Comparison of ENCODE assay signal across 16 cellular contexts in the genomic region with DNA sequence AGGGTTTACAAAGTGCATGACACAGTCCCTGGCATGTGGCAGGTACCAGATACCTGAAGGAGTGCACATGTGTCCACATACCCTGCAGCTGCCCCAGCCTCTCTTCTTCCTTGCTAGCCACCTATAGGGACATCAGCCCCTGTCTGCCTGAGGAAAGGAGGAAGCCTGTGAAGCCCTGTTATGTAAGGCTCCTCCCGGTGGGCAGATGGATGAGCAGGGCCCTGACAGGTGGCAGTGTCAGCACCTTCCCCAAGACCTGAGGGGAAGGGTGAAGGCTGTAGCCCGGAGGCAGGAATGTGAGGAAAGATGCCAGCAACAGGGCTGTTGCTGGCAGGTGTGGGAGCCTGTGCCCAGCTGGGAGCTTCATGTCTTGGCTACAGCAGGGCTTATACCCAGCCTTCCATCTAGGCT. TPM values are rescaled to one million over a fixed set of nuclear protein-coding genes. Genes with fewer than 3 reads are reported as not detected.
DNase-seq lines count a peak whose midpoint lies in the region; ATAC-seq, FAIRE-seq and TF ChIP-seq lines count a peak whose summit lies in the region.
"Had no signal": no experiment of that assay in that cellular context is flagged by ENCODE, and none has a peak within 500 bp of the region (broad histone marks: within the 10 kb centered on the region; RNA-seq: fewer than 3 reads in every experiment).

No MANE protein-coding gene starts in this region.

- CTCF ChIA-PET in activated CD8-positive, alpha-beta memory T cell treated with anti-CD3 and anti-CD28 coated beads, Interleukin-2, amount 10 ng/mL, durations not matched to agents 7 days and 5 days (lab: Charles Lee): interaction anchor here (3.9 to 24.2 kb wide), 2 partner anchors 36 to 97 kb away, joined by 24 to 430 read pairs; no protein-coding TSS in a partner anchor
- CTCF ChIA-PET in activated B cell treated with CpG ODN at 0.5 μM for 24 hours (lab: Charles Lee): interaction anchor here (23.1 kb wide), 1 partner anchor 95 kb away, joined by 502 read pairs; no protein-coding TSS in a partner anchor

- peaks cover 19% of the 10 kb centered on the region for H3K36me3 Mint-ChIP-seq in activated CD8-positive, alpha-beta memory T cell treated with anti-CD3 and anti-CD28 coated beads, Interleukin-2, amount 10 ng/mL, durations not matched to agents 7 days and 5 days
- peaks cover 38% of the 10 kb centered on the region for H3K36me3 Mint-ChIP-seq in activated B cell treated with CpG ODN at 0.5 μM for 24 hours (ENCODE audit: low read depth)

- no peaks in the 10 kb centered on the region for H3K27me3 ChIP-seq in effector memory CD4-positive, alpha-beta T cell (replicated peaks; ENCODE audit: control insufficient read depth, insufficient read depth, low read length, poor library complexity, severe bottlenecking)
- H3K27me3 ChIP-seq in psoas muscle (ENCODE audit: insufficient read depth in 3 of 3, low read length in 2 of 3): no peaks in the 10 kb centered on the region

- no peak overlapping the region for H3K4me3 ChIP-seq in effector memory CD4-positive, alpha-beta T cell (ENCODE audit: insufficient read depth, low read depth, low read length, poor library complexity, severe bottlenecking)
- no peak overlapping the region for H3K4me3 ChIP-seq in psoas muscle
- H3K4me3 ChIP-seq: SK-N-MC had no signal

- H3K27me3 Mint-ChIP-seq in activated CD8-positive, alpha-beta memory T cell treated with anti-CD3 and anti-CD28 coated beads, Interleukin-2, amount 10 ng/mL, durations not matched to agents 7 days and 5 days: peaks cover 25% of the 10 kb centered on the region
- no peaks in the 10 kb centered on the region for H3K27me3 Mint-ChIP-seq in activated B cell treated with CpG ODN at 0.5 μM for 24 hours

- H3K4me1 ChIP-seq in effector memory CD4-positive, alpha-beta T cell (ENCODE audit: control insufficient read depth, insufficient read depth, low read length, poor library complexity, severe bottlenecking): peaks cover 89% of the 10 kb centered on the region
- peaks cover 27% of the 10 kb centered on the region for H3K4me1 ChIP-seq in psoas muscle

- H3K9me3 Mint-ChIP-seq in activated CD8-positive, alpha-beta memory T cell treated with anti-CD3 and anti-CD28 coated beads, Interleukin-2, amount 10 ng/mL, durations not matched to agents 7 days and 5 days (ENCODE audit: low read depth): no peaks in the 10 kb centered on the region
- H3K9me3 Mint-ChIP-seq in activated B cell treated with CpG ODN at 0.5 μM for 24 hours: no peaks in the 10 kb centered on the region
- H3K9me3 Mint-ChIP-seq: WTC11 had no signal

- 22 to 35% (median 28%) methylated on average over 2 of the region's 2 CpGs for WGBS in psoas muscle, 3 donors

- peak overlapping the region; percentile 98 for H3K27ac ChIP-seq in effector memory CD4-positive, alpha-beta T cell (ENCODE audit: insufficient read depth, low read length, poor library complexity, severe bottlenecking)
- no peak overlapping the region for H3K27ac ChIP-seq in psoas muscle
- H3K27ac ChIP-seq: SK-N-MC had no signal

- H3K4me3 Mint-ChIP-seq in activated CD8-positive, alpha-beta memory T cell treated with anti-CD3 and anti-CD28 coated beads, Interleukin-2, amount 10 ng/mL, durations not matched to agents 7 days and 5 days: no peak overlapping the region
- H3K4me3 Mint-ChIP-seq in activated B cell treated with CpG ODN at 0.5 μM for 24 hours: no peak overlapping the region
- H3K4me3 Mint-ChIP-seq: WTC11 had no signal

- no peak for FAIRE-seq in RCC 7860 (lab: Jason Lieb, UNC)
- FAIRE-seq: endometrium had no signal

- H3K36me3 ChIP-seq in effector memory CD4-positive, alpha-beta T cell (ENCODE audit: control insufficient read depth, insufficient read depth, low read length): peaks cover 78% of the 10 kb centered on the region
- peaks cover 0 to 43% of the 10 kb centered on the region in 2 donors for H3K36me3 ChIP-seq in psoas muscle (ENCODE audit: insufficient read depth in 1 of 2, low read depth in 1 of 2)

- TF ChIP-seq CTCF in activated B cell treated with CpG ODN at 0.5 μM for 24 hours (IDR thresholded peaks at IDR 0.05) (no peak), psoas muscle (IDR thresholded peaks at IDR 0.05) (no peak)

- no peak overlapping the region for H3K27ac Mint-ChIP-seq in activated CD8-positive, alpha-beta memory T cell treated with anti-CD3 and anti-CD28 coated beads, Interleukin-2, amount 10 ng/mL, durations not matched to agents 7 days and 5 days
- H3K27ac Mint-ChIP-seq in activated B cell treated with CpG ODN at 0.5 μM for 24 hours: no peak overlapping the region

- no peaks in the 10 kb centered on the region for H3K9me3 ChIP-seq in effector memory CD4-positive, alpha-beta T cell (ENCODE audit: control insufficient read depth, low read length)
- H3K9me3 ChIP-seq in psoas muscle: no peaks in the 10 kb centered on the region

- H3K4me1 Mint-ChIP-seq in activated CD8-positive, alpha-beta memory T cell treated with anti-CD3 and anti-CD28 coated beads, Interleukin-2, amount 10 ng/mL, durations not matched to agents 7 days and 5 days: peaks cover 59% of the 10 kb centered on the region
- peaks cover 71% of the 10 kb centered on the region for H3K4me1 Mint-ChIP-seq in activated B cell treated with CpG ODN at 0.5 μM for 24 hours

- intact Hi-C loops in activated B cell treated with CpG ODN at 0.5 μM for 24 hours (cut with micrococcal nuclease) (no loop called here), psoas muscle (cut with DNase I) (no loop called here)

- DNase-seq in activated CD8-positive, alpha-beta memory T cell treated with anti-CD3 and anti-CD28 coated beads for 24 hours: peak; percentile 58
- no peak for DNase-seq in activated CD8-positive, alpha-beta memory T cell treated with anti-CD3 and anti-CD28 coated beads, Interleukin-2, amount 10 ng/mL, durations not matched to agents 7 days and 5 days
- DNase-seq in activated B cell treated with CpG ODN at 0.5 μM for 24 hours (peak; percentile 4), psoas muscle (peak in 1 of 2 donors; percentile 29), RCC 7860 (ENCODE audit: low spot score) (no peak), SHP77 (lab: John Stamatoyannopoulos, UW) (no peak)
- no peak for DNase-seq in effector memory CD4-positive, alpha-beta T cell
- DNase-seq: anterior cingulate cortex, DMS153, KBM-7, NCI-H187, NCI-H82 had no signal

- POLR2A ChIA-PET in activated B cell treated with CpG ODN at 0.5 μM for 24 hours (lab: Charles Lee): interaction anchor here (1.6 kb wide), 1 partner anchor 36 kb away, joined by 5 read pairs; no protein-coding TSS in a partner anchor

- ATAC-seq in activated CD8-positive, alpha-beta memory T cell treated with anti-CD3 and anti-CD28 coated beads, Interleukin-2, amount 10 ng/mL, durations not matched to agents 7 days and 5 days: no peak
- no peak for ATAC-seq in activated B cell treated with CpG ODN at 0.5 μM for 24 hours (ENCODE audit: low read depth)
- ATAC-seq in psoas muscle: peak in 3 of 4 donors; percentile 28 to 67 (median 29)
- ATAC-seq in GM19351 (IDR thresholded peaks at IDR 0.05; ENCODE audit: unreplicated experiment): no peak
- ATAC-seq: WTC11 had no signal

RNA-seq across cellular contexts. Expression of a gene that starts 21.7 kb away (rescaled TPM):
- 1 to 10 TPM; 7.0 to 7.9 TPM for total RNA-seq in activated CD8-positive, alpha-beta memory T cell treated with anti-CD3 and anti-CD28 coated beads, Interleukin-2, amount 10 ng/mL, durations not matched to agents 7 days and 5 days
- total RNA-seq in activated B cell treated with CpG ODN at 0.5 μM for 24 hours: 13.2 and 15.8 TPM in 2 replicates
- 1 to 10 TPM in 2 of 4 donors, under 1 TPM in 2; 0.74 to 2.0 (median 1.0) TPM for total RNA-seq in psoas muscle
- polyA plus RNA-seq in psoas muscle: 1 to 10 TPM in 2 of 3 donors, under 1 TPM in 1; 0.24 to 2.6 (median 1.0) TPM

RNA-seq across cellular contexts. Expression of a gene that starts 40.5 kb away (rescaled TPM):
- 100 to 1,000 TPM; 172 to 189 TPM for total RNA-seq in activated CD8-positive, alpha-beta memory T cell treated with anti-CD3 and anti-CD28 coated beads, Interleukin-2, amount 10 ng/mL, durations not matched to agents 7 days and 5 days
- 193 and 211 TPM in 2 replicates for total RNA-seq in activated B cell treated with CpG ODN at 0.5 μM for 24 hours
- total RNA-seq in psoas muscle: 100 to 1,000 TPM; 341 to 485 (median 393) TPM
- polyA plus RNA-seq in psoas muscle: 1,000 to 10,000 TPM in 1 of 3 donors, 100 to 1,000 TPM in 2; 581 to 1,174 (median 638) TPM

Comparison
In these comparisons a context has a peak if more than half of its experiments do, and no peak if none do; other contexts are left out.
1. DNase-seq: peak in activated CD8-positive, alpha-beta memory T cell treated with anti-CD3 and anti-CD28 coated beads for 24 hours (single experiment) and activated B cell treated with CpG ODN at 0.5 μM for 24 hours (single experiment); none in activated CD8-positive, alpha-beta memory T cell treated with anti-CD3 and anti-CD28 coated beads, Interleukin-2, amount 10 ng/mL, durations not matched to agents 7 days and 5 days (single experiment), effector memory CD4-positive, alpha-beta T cell (0 of 3), RCC 7860 (single experiment) and SHP77 (0 of 2).
2. ATAC-seq: peak in psoas muscle (3 of 4); none in activated CD8-positive, alpha-beta memory T cell treated with anti-CD3 and anti-CD28 coated beads, Interleukin-2, amount 10 ng/mL, durations not matched to agents 7 days and 5 days (single experiment), activated B cell treated with CpG ODN at 0.5 μM for 24 hours (single experiment) and GM19351 (single experiment).